17 cellular contexts compared by ENCODE assay signal in genomic region chr10:116120688-116121087, GRCh38.
DNase-seq lines count a peak whose midpoint lies in the region; ATAC-seq and TF ChIP-seq lines count a peak whose summit lies in the region.
"Had no signal": no experiment of that assay in that cellular context is flagged by ENCODE, and none has a peak within 500 bp of the region (broad histone marks: within the 10 kb centered on the region; RNA-seq: fewer than 3 reads in every experiment).

No MANE protein-coding gene starts in this region.

- no peaks in the 10 kb centered on the region for H3K9me3 ChIP-seq in endodermal cell (ENCODE audit: control insufficient read depth, low read length)
- H3K9me3 ChIP-seq in CD8-positive, alpha-beta memory T cell (ENCODE audit: low read length): no peaks in the 10 kb centered on the region
- H3K9me3 ChIP-seq: HAP-1 had no signal

- no peaks in the 10 kb centered on the region for H3K27me3 ChIP-seq in endodermal cell (ENCODE audit: control insufficient read depth, insufficient read depth, low read length, poor library complexity, severe bottlenecking)
- H3K27me3 ChIP-seq in CD8-positive, alpha-beta memory T cell (ENCODE audit: insufficient read depth, low read length, poor library complexity, severe bottlenecking): no peaks in the 10 kb centered on the region

- no peak for TF ChIP-seq EP300 in Ishikawa (IDR thresholded peaks at IDR 0.05; ENCODE audit: borderline replicate concordance)

- TF ChIP-seq RAD21 in Ishikawa (IDR thresholded peaks at IDR 0.05; ENCODE audit: low read depth): peak; percentile 35; the same call in 1 of the 2 replicates

- H3K4me3 Mint-ChIP-seq in endodermal cell (no peak overlapping the region), neural crest cell (no peak overlapping the region)
- no peak overlapping the region for H3K4me3 Mint-ChIP-seq in CD8-positive, alpha-beta memory T cell
- H3K4me3 Mint-ChIP-seq: activated naive CD8-positive, alpha-beta T cell treated with anti-CD3 and anti-CD28 coated beads, Interleukin-2, amount 10 ng/mL, durations not matched to agents 7 days and 5 days; naive B cell; stimulated activated naive B cell treated with anti-CD40 and anti-IgM and Interleukin-4, amounts not matched to agents 10 μg/mL and 1 μg/mL and 100 μg/mL, for 72 hours had no signal

- H3K27me3 Mint-ChIP-seq in endodermal cell (ENCODE audit: insufficient read depth): peaks cover 52% of the 10 kb centered on the region
- no peaks in the 10 kb centered on the region for H3K27me3 Mint-ChIP-seq in neural crest cell (ENCODE audit: low read depth)
- H3K27me3 Mint-ChIP-seq in CD8-positive, alpha-beta memory T cell: peaks cover 0 to 3% of the 10 kb centered on the region in 2 donors
- H3K27me3 Mint-ChIP-seq: activated naive CD8-positive, alpha-beta T cell treated with anti-CD3 and anti-CD28 coated beads, Interleukin-2, amount 10 ng/mL, durations not matched to agents 7 days and 5 days; naive B cell; stimulated activated naive B cell treated with anti-CD40 and anti-IgM and Interleukin-4, amounts not matched to agents 10 μg/mL and 1 μg/mL and 100 μg/mL, for 72 hours had no signal

- H3K27ac ChIP-seq in endodermal cell (ENCODE audit: low read depth, low read length): no peak overlapping the region
- H3K27ac ChIP-seq in CD8-positive, alpha-beta memory T cell (ENCODE audit: low read depth, low read length): no peak overlapping the region

- no peaks in the 10 kb centered on the region for H3K36me3 Mint-ChIP-seq in endodermal cell (ENCODE audit: low read depth)
- peaks cover 28% of the 10 kb centered on the region for H3K36me3 Mint-ChIP-seq in neural crest cell (ENCODE audit: low read depth)
- no peaks in the 10 kb centered on the region for H3K36me3 Mint-ChIP-seq in CD8-positive, alpha-beta memory T cell
- H3K36me3 Mint-ChIP-seq: activated naive CD8-positive, alpha-beta T cell treated with anti-CD3 and anti-CD28 coated beads, Interleukin-2, amount 10 ng/mL, durations not matched to agents 7 days and 5 days; naive B cell; stimulated activated naive B cell treated with anti-CD40 and anti-IgM and Interleukin-4, amounts not matched to agents 10 μg/mL and 1 μg/mL and 100 μg/mL, for 72 hours had no signal

- no peaks in the 10 kb centered on the region for H3K4me1 ChIP-seq in endodermal cell (ENCODE audit: control insufficient read depth, insufficient read depth, low read length)
- no peaks in the 10 kb centered on the region for H3K4me1 ChIP-seq in CD8-positive, alpha-beta memory T cell (ENCODE audit: insufficient read depth, low read length)
- H3K4me1 ChIP-seq: HAP-1 had no signal

- H3K9me3 Mint-ChIP-seq in endodermal cell (no peaks in the 10 kb centered on the region), neural crest cell (no peaks in the 10 kb centered on the region)
- peaks cover 0 to 7% (median 0%) of the 10 kb centered on the region in 5 donors for H3K9me3 Mint-ChIP-seq in CD8-positive, alpha-beta memory T cell

- peaks cover under 1% of the 10 kb centered on the region for H3K4me1 Mint-ChIP-seq in endodermal cell
- no peaks in the 10 kb centered on the region for H3K4me1 Mint-ChIP-seq in neural crest cell
- no peaks in the 10 kb centered on the region for H3K4me1 Mint-ChIP-seq in CD8-positive, alpha-beta memory T cell
- H3K4me1 Mint-ChIP-seq: activated naive CD8-positive, alpha-beta T cell treated with anti-CD3 and anti-CD28 coated beads, Interleukin-2, amount 10 ng/mL, durations not matched to agents 7 days and 5 days; naive B cell; stimulated activated naive B cell treated with anti-CD40 and anti-IgM and Interleukin-4, amounts not matched to agents 10 μg/mL and 1 μg/mL and 100 μg/mL, for 72 hours had no signal

- WGBS in endodermal cell (ENCODE audit: insufficient coverage in 1 of 2, insufficient read length in 1 of 2), 2 experiments: 53 to 59% methylated on average over 5 to 9 of the region's 9 CpGs

- ATAC-seq in GM19463 (IDR thresholded peaks at IDR 0.05; ENCODE audit: unreplicated experiment): no peak
- ATAC-seq: stimulated activated naive B cell treated with anti-CD40 and anti-IgM and Interleukin-4, amounts not matched to agents 10 μg/mL and 1 μg/mL and 100 μg/mL, for 72 hours had no signal

- TF ChIP-seq CTCF in endodermal cell (conservative IDR thresholded peaks at IDR 0.05) (peak; percentile 94), neural crest cell (conservative IDR thresholded peaks at IDR 0.05) (peak; percentile 57)

- POLR2A ChIA-PET in CD8-positive, alpha-beta memory T cell (lab: Charles Lee): no interaction called here

- DNase-seq in NCI-H82 (lab: John Stamatoyannopoulos, UW) (peak; percentile 5), NCI-H82 treated with DMSO at 0.1 percent for 48 hours (lab: John Stamatoyannopoulos, UW; ENCODE audit: unreplicated experiment) (no peak), endodermal cell (peak; percentile 94), neural crest cell (ENCODE audit: low read depth, low spot score) (peak; percentile 22)
- DNase-seq in CD8-positive, alpha-beta memory T cell: no peak
- no peak for DNase-seq in central memory CD4-positive, alpha-beta T cell
- DNase-seq: activated naive CD8-positive, alpha-beta T cell treated with anti-CD3 and anti-CD28 coated beads, Interleukin-2, amount 10 ng/mL, durations not matched to agents 7 days and 5 days; effector memory CD4-positive, alpha-beta T cell; GF-D8; naive B cell; NCI-H1048; NCI-H774; stimulated activated naive B cell treated with anti-CD40 and anti-IgM and Interleukin-4, amounts not matched to agents 10 μg/mL and 1 μg/mL and 100 μg/mL, for 72 hours; SW 1271 had no signal

- H3K4me3 ChIP-seq in endodermal cell (ENCODE audit: low read length): no peak overlapping the region
- H3K4me3 ChIP-seq in CD8-positive, alpha-beta memory T cell (ENCODE audit: low read length): no peak overlapping the region
- H3K4me3 ChIP-seq: HAP-1 had no signal

- H3K36me3 ChIP-seq in endodermal cell (ENCODE audit: control insufficient read depth, insufficient read depth, low read length): no peaks in the 10 kb centered on the region
- H3K36me3 ChIP-seq in CD8-positive, alpha-beta memory T cell (ENCODE audit: insufficient read depth, low read length): no peaks in the 10 kb centered on the region
- H3K36me3 ChIP-seq: HAP-1 had no signal

- CTCF ChIA-PET in CD8-positive, alpha-beta memory T cell (lab: Charles Lee): interaction anchor here (2.3 kb wide), 1 partner anchor 8 kb away, joined by 5 read pairs; no protein-coding TSS in a partner anchor

- H3K27ac Mint-ChIP-seq in endodermal cell (no peak overlapping the region), neural crest cell (ENCODE audit: unreplicated experiment) (no peak overlapping the region)
- H3K27ac Mint-ChIP-seq in CD8-positive, alpha-beta memory T cell: no peak overlapping the region
- H3K27ac Mint-ChIP-seq: activated naive CD8-positive, alpha-beta T cell treated with anti-CD3 and anti-CD28 coated beads, Interleukin-2, amount 10 ng/mL, durations not matched to agents 7 days and 5 days; naive B cell; stimulated activated naive B cell treated with anti-CD40 and anti-IgM and Interleukin-4, amounts not matched to agents 10 μg/mL and 1 μg/mL and 100 μg/mL, for 72 hours had no signal

- H3K9ac ChIP-seq in endodermal cell (ENCODE audit: extremely low read depth, low read length, poor library complexity, severe bottlenecking): no peak overlapping the region

TF ChIP-seq in Ishikawa, 13 proteins besides CTCF, POLR2A, EP300 and RAD21:
- TF ChIP-seq FOXM1 (IDR thresholded peaks at IDR 0.05; ENCODE audit: borderline replicate concordance, low read depth) (no peak), TEAD4 (IDR thresholded peaks at IDR 0.05) (no peak), TAF1 (IDR thresholded peaks at IDR 0.05; ENCODE audit: low read depth) (no peak), NFIC (IDR thresholded peaks at IDR 0.05) (no peak), CEBPB (IDR thresholded peaks at IDR 0.05) (no peak), REST (IDR thresholded peaks at IDR 0.05; ENCODE audit: low read depth) (no peak), USF1 (IDR thresholded peaks at IDR 0.05) (no peak), EGR1 (IDR thresholded peaks at IDR 0.05) (no peak)

Comparison
In these comparisons a context has a peak if more than half of its experiments do, and no peak if none do; other contexts are left out.
1. DNase-seq: peak in NCI-H82 (single experiment), endodermal cell (single experiment) and neural crest cell (single experiment); none in NCI-H82 treated with DMSO at 0.1 percent for 48 hours (single experiment), CD8-positive, alpha-beta memory T cell (0 of 5) and central memory CD4-positive, alpha-beta T cell (single experiment).